ENCODE assay signal across 6 cellular contexts in genomic region chr1:11999236-11999635, GRCh38.
"Had no signal": no experiment of that assay in that cellular context is flagged by ENCODE, and none has a peak within 500 bp of the region (broad histone marks: within the 10 kb centered on the region; RNA-seq: fewer than 3 reads in every experiment).

No MANE protein-coding gene starts in this region.

- H3K27ac Mint-ChIP-seq: GM23338 had no signal

- H3K9me3 Mint-ChIP-seq: GM23338, H9, IgD-negative memory B cell had no signal

- H3K4me1 Mint-ChIP-seq: GM23338, H9, IgD-negative memory B cell had no signal

- H3K4me3 ChIP-seq: GM23338 had no signal

- H3K4me2 ChIP-seq: GM23338 had no signal

- H3K27me3 Mint-ChIP-seq: IgD-negative memory B cell had no signal

- ATAC-seq: GM23338, HepG2 had no signal

- H3K4me3 Mint-ChIP-seq: GM23338 had no signal

- H3K27ac ChIP-seq: HL-60 had no signal

- H2AFZ ChIP-seq: GM23338 had no signal

- DNase-seq: H9, HCEC 1CT had no signal
